ENCODE assay signal across 25 cellular contexts in genomic region chr18:3094355-3094684, GRCh38.
DNase-seq lines count a peak whose midpoint lies in the region; ATAC-seq and TF ChIP-seq lines count a peak whose summit lies in the region.
"Had no signal": no experiment of that assay in that cellular context is flagged by ENCODE, and none has a peak within 500 bp of the region (broad histone marks: within the 10 kb centered on the region; RNA-seq: fewer than 3 reads in every experiment).

No MANE protein-coding gene starts in this region.

- H3K27ac ChIP-seq in DOHH2 (ENCODE audit: low read depth, low read length), result no peak overlapping the region
- H3K27ac ChIP-seq: A549, epithelial cell of prostate, SJSA1 had no signal

- H3K4me1 ChIP-seq in DOHH2 (ENCODE audit: control insufficient read depth, low read length), result peaks cover 7% of the 10 kb centered on the region; the same call in 1 of the 2 replicates
- H3K4me1 ChIP-seq: A549, SJSA1 had no signal

- no peak for ATAC-seq in GM19455 (IDR thresholded peaks at IDR 0.05; ENCODE audit: unreplicated experiment)
- ATAC-seq in GM21619 (IDR thresholded peaks at IDR 0.05; ENCODE audit: unreplicated experiment), result no peak
- no peak for ATAC-seq in GM18520 (IDR thresholded peaks at IDR 0.05; ENCODE audit: unreplicated experiment)
- ATAC-seq: A549; activated naive CD8-positive, alpha-beta T cell treated with anti-CD3 and anti-CD28 coated beads, Interleukin-2, amount 50 U/mL, for 24 hours; Panc1 had no signal

- peak overlapping the region; percentile 7 to 81 (median 49) for H3K27ac Mint-ChIP-seq in nephron
- H3K27ac Mint-ChIP-seq: activated naive CD8-positive, alpha-beta T cell treated with anti-CD3 and anti-CD28 coated beads, Interleukin-2, amount 50 U/mL, for 24 hours; T-helper 1 cell treated with Interleukin-12 subunit alpha and Interleukin-12 subunit beta and Interleukin-4 antibody, amounts not matched to agents 30 μg/mL and 1 μg/mL, for 36 hours; type B pancreatic cell had no signal

- H3K9me3 ChIP-seq in DOHH2 (ENCODE audit: control insufficient read depth, insufficient read depth, low read length), result no peaks in the 10 kb centered on the region
- H3K9me3 ChIP-seq: A549, SJSA1 had no signal

- H4K20me1 ChIP-seq in DOHH2 (ENCODE audit: control insufficient read depth, insufficient read depth, low read depth, low read length), result no peaks in the 10 kb centered on the region

- H3K27me3 Mint-ChIP-seq in nephron (ENCODE audit: low read depth), result no peaks in the 10 kb centered on the region
- H3K27me3 Mint-ChIP-seq: activated naive CD8-positive, alpha-beta T cell treated with anti-CD3 and anti-CD28 coated beads, Interleukin-2, amount 50 U/mL, for 24 hours had no signal

- H3K79me2 ChIP-seq in DOHH2 (ENCODE audit: control insufficient read depth, low read length), result no peaks in the 10 kb centered on the region

- H3F3A ChIP-seq in DOHH2 (ENCODE audit: control insufficient read depth, insufficient read depth), result no peaks in the 10 kb centered on the region

- DNase-seq in NCI-H1417 (lab: John Stamatoyannopoulos, UW) (peak in 2 of 3 experiments; percentile 67 to 90), NCI-H1417 treated with DMSO at 0.1 percent for 48 hours (lab: John Stamatoyannopoulos, UW) (no peak), NCI-H69 (lab: John Stamatoyannopoulos, UW) (peak; percentile 77)
- DNase-seq: activated CD8-positive, alpha-beta memory T cell treated with anti-CD3 and anti-CD28 coated beads for 24 hours; activated gamma-delta T cell treated with Interleukin-2 at 50 U/mL for 16 hours; activated naive CD8-positive, alpha-beta T cell treated with anti-CD3 and anti-CD28 coated beads, Interleukin-2, amount 50 U/mL, for 24 hours; activated T-cell treated with anti-CD3 and anti-CD28 coated beads, Interleukin-2, amount 50 U/mL, for 1 hour; cerebellar nuclear complex; DMS53; effector CD4-positive, alpha-beta T cell; NCI-H1694; occipital lobe; small intestine; stimulated activated CD4-positive, alpha-beta T cell treated with anti-CD3 and anti-CD28 coated beads, Interleukin-2, amount 100 ng/mL, for 24 hours had no signal

- H3K36me3 Mint-ChIP-seq in nephron (ENCODE audit: low read depth), result no peaks in the 10 kb centered on the region
- H3K36me3 Mint-ChIP-seq: type B pancreatic cell had no signal

- no peak overlapping the region for H3K4me3 ChIP-seq in DOHH2 (ENCODE audit: low read length)
- H3K4me3 ChIP-seq: A549, SJSA1 had no signal

- no peaks in the 10 kb centered on the region for H3K36me3 ChIP-seq in DOHH2 (ENCODE audit: control insufficient read depth, low read length)
- H3K36me3 ChIP-seq: SJSA1 had no signal

- H3K4me3 Mint-ChIP-seq in nephron, result no peak overlapping the region
- H3K4me3 Mint-ChIP-seq: activated naive CD8-positive, alpha-beta T cell treated with anti-CD3 and anti-CD28 coated beads, Interleukin-2, amount 50 U/mL, for 24 hours; T-helper 1 cell treated with Interleukin-12 subunit alpha and Interleukin-12 subunit beta and Interleukin-4 antibody, amounts not matched to agents 30 μg/mL and 1 μg/mL, for 36 hours; type B pancreatic cell had no signal

- peak; percentile 13 for TF ChIP-seq CTCF in DOHH2 (IDR thresholded peaks at IDR 0.05; ENCODE audit: low read depth, low read length, poor library complexity, severe bottlenecking)
- no peak for TF ChIP-seq CTCF in nephron (IDR thresholded peaks at IDR 0.05; ENCODE audit: unreplicated experiment in 3 of 3)

- H3K9me3 Mint-ChIP-seq in nephron, result no peaks in the 10 kb centered on the region
- H3K9me3 Mint-ChIP-seq: activated naive CD8-positive, alpha-beta T cell treated with anti-CD3 and anti-CD28 coated beads, Interleukin-2, amount 50 U/mL, for 24 hours; T-helper 1 cell treated with Interleukin-12 subunit alpha and Interleukin-12 subunit beta and Interleukin-4 antibody, amounts not matched to agents 30 μg/mL and 1 μg/mL, for 36 hours; type B pancreatic cell had no signal

- no peak overlapping the region for H3K4me2 ChIP-seq in DOHH2 (ENCODE audit: low read length)
- H3K4me2 ChIP-seq: A549 had no signal

- H3K4me1 Mint-ChIP-seq in nephron, result peaks cover 26% of the 10 kb centered on the region

- H3K27me3 ChIP-seq in DOHH2 (ENCODE audit: control insufficient read depth, low read length), result no peaks in the 10 kb centered on the region
- H3K27me3 ChIP-seq: SJSA1 had no signal

- no peaks in the 10 kb centered on the region for H3K9me2 ChIP-seq in DOHH2 (replicated peaks; ENCODE audit: control insufficient read depth, low read length)
